17 cellular contexts compared by ENCODE assay signal in genomic region chr6:115001726-115002436, GRCh38.
DNase-seq lines count a peak whose midpoint lies in the region; ATAC-seq and TF ChIP-seq lines count a peak whose summit lies in the region.
"Had no signal": no experiment of that assay in that cellular context is flagged by ENCODE, and none has a peak within 500 bp of the region (broad histone marks: within the 10 kb centered on the region; RNA-seq: fewer than 3 reads in every experiment).

No MANE protein-coding gene starts in this region.

- TF ChIP-seq CTCF in activated B cell treated with CpG ODN at 0.5 μM for 24 hours (IDR thresholded peaks at IDR 0.05) (no peak), nephron progenitor cell (IDR thresholded peaks at IDR 0.05) (no peak)

- H3K27ac Mint-ChIP-seq in activated CD8-positive, alpha-beta memory T cell treated with anti-CD3 and anti-CD28 coated beads, Interleukin-2, amount 10 ng/mL, durations not matched to agents 7 days and 5 days: peak overlapping the region; percentile 42
- H3K27ac Mint-ChIP-seq in activated B cell treated with CpG ODN at 0.5 μM for 24 hours: no peak overlapping the region
- H3K27ac Mint-ChIP-seq in stimulated activated naive CD8-positive, alpha-beta T cell treated with anti-CD3 and anti-CD28 coated beads, Interleukin-15, Interleukin-2, amounts not matched to agents 100 ng/mL and 50 ng/mL, for 24 hours: peak overlapping the region; percentile 70
- H3K27ac Mint-ChIP-seq in nephron progenitor cell: no peak overlapping the region
- H3K27ac Mint-ChIP-seq: activated naive CD4-positive, alpha-beta T cell treated with anti-CD3 and anti-CD28 coated beads, Interleukin-2, amount 10 ng/mL, durations not matched to agents 7 days and 5 days; endodermal cell had no signal

- H3K27me3 Mint-ChIP-seq in activated CD8-positive, alpha-beta memory T cell treated with anti-CD3 and anti-CD28 coated beads, Interleukin-2, amount 10 ng/mL, durations not matched to agents 7 days and 5 days: no peaks in the 10 kb centered on the region
- H3K27me3 Mint-ChIP-seq in activated B cell treated with CpG ODN at 0.5 μM for 24 hours (no peaks in the 10 kb centered on the region), nephron progenitor cell (ENCODE audit: low read depth, poor library complexity) (peaks cover 2% of the 10 kb centered on the region)
- H3K27me3 Mint-ChIP-seq in stimulated activated naive CD8-positive, alpha-beta T cell treated with anti-CD3 and anti-CD28 coated beads, Interleukin-15, Interleukin-2, amounts not matched to agents 100 ng/mL and 50 ng/mL, for 24 hours: no peaks in the 10 kb centered on the region
- H3K27me3 Mint-ChIP-seq: activated naive CD4-positive, alpha-beta T cell treated with anti-CD3 and anti-CD28 coated beads, Interleukin-2, amount 10 ng/mL, durations not matched to agents 7 days and 5 days had no signal

- no peak overlapping the region for H3K4me3 Mint-ChIP-seq in activated CD8-positive, alpha-beta memory T cell treated with anti-CD3 and anti-CD28 coated beads, Interleukin-2, amount 10 ng/mL, durations not matched to agents 7 days and 5 days
- H3K4me3 Mint-ChIP-seq in activated B cell treated with CpG ODN at 0.5 μM for 24 hours (peak overlapping the region; percentile 61), nephron progenitor cell (no peak overlapping the region)
- no peak overlapping the region for H3K4me3 Mint-ChIP-seq in stimulated activated naive CD8-positive, alpha-beta T cell treated with anti-CD3 and anti-CD28 coated beads, Interleukin-15, Interleukin-2, amounts not matched to agents 100 ng/mL and 50 ng/mL, for 24 hours
- H3K4me3 Mint-ChIP-seq: activated naive CD4-positive, alpha-beta T cell treated with anti-CD3 and anti-CD28 coated beads, Interleukin-2, amount 10 ng/mL, durations not matched to agents 7 days and 5 days; endodermal cell had no signal

- peaks cover 1% of the 10 kb centered on the region for H3K36me3 Mint-ChIP-seq in activated CD8-positive, alpha-beta memory T cell treated with anti-CD3 and anti-CD28 coated beads, Interleukin-2, amount 10 ng/mL, durations not matched to agents 7 days and 5 days
- H3K36me3 Mint-ChIP-seq in activated B cell treated with CpG ODN at 0.5 μM for 24 hours (ENCODE audit: low read depth): no peaks in the 10 kb centered on the region
- H3K36me3 Mint-ChIP-seq in stimulated activated naive CD8-positive, alpha-beta T cell treated with anti-CD3 and anti-CD28 coated beads, Interleukin-15, Interleukin-2, amounts not matched to agents 100 ng/mL and 50 ng/mL, for 24 hours (ENCODE audit: low read depth): no peaks in the 10 kb centered on the region
- no peaks in the 10 kb centered on the region for H3K36me3 Mint-ChIP-seq in nephron progenitor cell (ENCODE audit: low read depth)
- H3K36me3 Mint-ChIP-seq: activated naive CD4-positive, alpha-beta T cell treated with anti-CD3 and anti-CD28 coated beads, Interleukin-2, amount 10 ng/mL, durations not matched to agents 7 days and 5 days had no signal

- intact Hi-C loops in activated B cell treated with CpG ODN at 0.5 μM for 24 hours (cut with micrococcal nuclease): no loop called here

- CTCF ChIA-PET in activated CD8-positive, alpha-beta memory T cell treated with anti-CD3 and anti-CD28 coated beads, Interleukin-2, amount 10 ng/mL, durations not matched to agents 7 days and 5 days (lab: Charles Lee): no interaction called here
- CTCF ChIA-PET in activated B cell treated with CpG ODN at 0.5 μM for 24 hours (lab: Charles Lee): no interaction called here

- H3K4me1 Mint-ChIP-seq in activated CD8-positive, alpha-beta memory T cell treated with anti-CD3 and anti-CD28 coated beads, Interleukin-2, amount 10 ng/mL, durations not matched to agents 7 days and 5 days: peaks cover 8% of the 10 kb centered on the region
- H3K4me1 Mint-ChIP-seq in activated B cell treated with CpG ODN at 0.5 μM for 24 hours (no peaks in the 10 kb centered on the region), nephron progenitor cell (no peaks in the 10 kb centered on the region)
- peaks cover 6% of the 10 kb centered on the region for H3K4me1 Mint-ChIP-seq in stimulated activated naive CD8-positive, alpha-beta T cell treated with anti-CD3 and anti-CD28 coated beads, Interleukin-15, Interleukin-2, amounts not matched to agents 100 ng/mL and 50 ng/mL, for 24 hours (ENCODE audit: low read depth)
- H3K4me1 Mint-ChIP-seq: activated naive CD4-positive, alpha-beta T cell treated with anti-CD3 and anti-CD28 coated beads, Interleukin-2, amount 10 ng/mL, durations not matched to agents 7 days and 5 days had no signal

- ATAC-seq in activated CD8-positive, alpha-beta memory T cell treated with anti-CD3 and anti-CD28 coated beads, Interleukin-2, amount 10 ng/mL, durations not matched to agents 7 days and 5 days: no peak
- peak; percentile 28 for ATAC-seq in activated B cell treated with CpG ODN at 0.5 μM for 24 hours (ENCODE audit: low read depth)
- no peak for ATAC-seq in HG03175 (IDR thresholded peaks at IDR 0.05; ENCODE audit: unreplicated experiment)
- ATAC-seq: gastrocnemius medialis had no signal

- POLR2A ChIA-PET in activated B cell treated with CpG ODN at 0.5 μM for 24 hours (lab: Charles Lee): no interaction called here

- H3K9me3 Mint-ChIP-seq in activated CD8-positive, alpha-beta memory T cell treated with anti-CD3 and anti-CD28 coated beads, Interleukin-2, amount 10 ng/mL, durations not matched to agents 7 days and 5 days (ENCODE audit: low read depth): peaks cover 13% of the 10 kb centered on the region
- H3K9me3 Mint-ChIP-seq in activated B cell treated with CpG ODN at 0.5 μM for 24 hours (peaks cover 2% of the 10 kb centered on the region), nephron progenitor cell (peaks cover 4% of the 10 kb centered on the region)
- peaks cover 6% of the 10 kb centered on the region for H3K9me3 Mint-ChIP-seq in stimulated activated naive CD8-positive, alpha-beta T cell treated with anti-CD3 and anti-CD28 coated beads, Interleukin-15, Interleukin-2, amounts not matched to agents 100 ng/mL and 50 ng/mL, for 24 hours

- no peak for DNase-seq in activated CD8-positive, alpha-beta memory T cell treated with anti-CD3 and anti-CD28 coated beads, Interleukin-2, amount 10 ng/mL, durations not matched to agents 7 days and 5 days
- DNase-seq in activated CD8-positive, alpha-beta memory T cell treated with anti-CD3 and anti-CD28 coated beads, Interleukin-2, amount 50 U/mL, for 48 hours: no peak
- DNase-seq in HT1080 (ENCODE audit: low read depth) (peak; percentile 74), activated B cell treated with CpG ODN at 0.5 μM for 24 hours (no peak), nephron progenitor cell (no peak), NCI-H82 treated with DMSO at 0.1 percent for 48 hours (lab: John Stamatoyannopoulos, UW; ENCODE audit: unreplicated experiment) (no peak)
- DNase-seq: activated CD8-positive, alpha-beta memory T cell treated with anti-CD3 and anti-CD28 coated beads for 24 hours; activated naive CD4-positive, alpha-beta T cell treated with anti-CD3 and anti-CD28 coated beads, Interleukin-2, amount 10 ng/mL, durations not matched to agents 7 days and 5 days; endodermal cell; gastrocnemius medialis; NCI-H1930; NCI-H748 treated with DMSO at 0.1 percent for 48 hours; nucleus accumbens; SHP77 treated with DMSO at 0.1 percent for 48 hours; stomach had no signal

Comparison
In these comparisons a context has a peak if more than half of its experiments do, and no peak if none do; other contexts are left out.
1. H3K27ac Mint-ChIP-seq: peak in activated CD8-positive, alpha-beta memory T cell treated with anti-CD3 and anti-CD28 coated beads, Interleukin-2, amount 10 ng/mL, durations not matched to agents 7 days and 5 days (single experiment) and stimulated activated naive CD8-positive, alpha-beta T cell treated with anti-CD3 and anti-CD28 coated beads, Interleukin-15, Interleukin-2, amounts not matched to agents 100 ng/mL and 50 ng/mL, for 24 hours (single experiment); none in activated B cell treated with CpG ODN at 0.5 μM for 24 hours (single experiment) and nephron progenitor cell (single experiment).